Comparison of ENCODE assay signal across 8 cellular contexts in genomic region chr11:108222686-108223448, GRCh38. TPM values are rescaled to one million over a fixed set of nuclear protein-coding genes. Genes with fewer than 3 reads are reported as not detected.
DNase-seq lines count a peak whose midpoint lies in the region; ATAC-seq and TF ChIP-seq lines count a peak whose summit lies in the region.

ATM (plus strand) TSS chr11:108223067; CDS start chr11:108227625, 4,558 bp downstream.

- H3K79me2 ChIP-seq in GM23338 (replicated peaks; ENCODE audit: insufficient read depth): peaks cover 86% of the 10 kb centered on the region

- TF ChIP-seq CTCF in GM23338 (conservative IDR thresholded peaks at IDR 0.05; ENCODE audit: low read depth in 2 of 2): peak; percentile 51 to 75; a peak in 3 of 4 replicates

- no peak within 1 kb of the TSS for H3K4me3 Mint-ChIP-seq in GM23338
- no peak within 1 kb of the TSS for H3K4me3 Mint-ChIP-seq in natural killer cell treated with Interleukin-12 subunit alpha and Interleukin-12 subunit beta and Interleukin-15 and Interleukin-18, amount 100 ng/mL, for 72 hours

- no peaks in the 10 kb centered on the region for H3K9me3 Mint-ChIP-seq in GM23338
- no peaks in the 10 kb centered on the region for H3K9me3 Mint-ChIP-seq in natural killer cell treated with Interleukin-12 subunit alpha and Interleukin-12 subunit beta and Interleukin-15 and Interleukin-18, amount 100 ng/mL, for 72 hours

- peaks cover 27% of the 10 kb centered on the region for H4K20me1 ChIP-seq in GM23338 (replicated peaks; ENCODE audit: insufficient read depth)

- peak; percentile 99 for DNase-seq in EL
- DNase-seq in GM23338 (ENCODE audit: low spot score): peak; percentile 99
- peak; percentile 99 for DNase-seq in LHCN-M2 (ENCODE audit: low read depth)
- peak; percentile 98 for DNase-seq in RPMI7951 (ENCODE audit: low read depth)
- peak; percentile 97 to 98 for DNase-seq in activated T-helper 1 cell treated with anti-CD3 and anti-CD28 coated beads, Interleukin-2, amount 50 U/mL, for 16 hours (ENCODE audit: low read depth in 1 of 2, low spot score in 1 of 2)
- DNase-seq in fibroblast of peridontal ligament (ENCODE audit: extremely low read depth): peak; percentile 99
- DNase-seq in natural killer cell treated with Interleukin-12 subunit alpha and Interleukin-12 subunit beta and Interleukin-15 and Interleukin-18, amount 100 ng/mL, for 72 hours (ENCODE audit: low spot score): peak; percentile 99
- peak; percentile 98 for DNase-seq in stimulated activated naive CD8-positive, alpha-beta T cell treated with anti-CD3 and anti-CD28 coated beads, Interleukin-15, Interleukin-2, amounts not matched to agents 100 U/mL and 50 U/mL, for 24 hours

- peaks cover 32% of the 10 kb centered on the region for H3K4me1 ChIP-seq in GM23338 (ENCODE audit: insufficient read depth)

- H3K27ac ChIP-seq in GM23338 (ENCODE audit: low read depth): peak within 1 kb of the TSS; percentile 99

- H3K9me2 ChIP-seq in GM23338 (ENCODE audit: insufficient read depth): no peaks in the 10 kb centered on the region

- H3K4me1 Mint-ChIP-seq in GM23338: peaks cover 42% of the 10 kb centered on the region
- H3K4me1 Mint-ChIP-seq in natural killer cell treated with Interleukin-12 subunit alpha and Interleukin-12 subunit beta and Interleukin-15 and Interleukin-18, amount 100 ng/mL, for 72 hours (ENCODE audit: low read depth in 2 of 2): peaks cover 32 to 51% of the 10 kb centered on the region in 2 donors

- H3K27me3 Mint-ChIP-seq in GM23338 (ENCODE audit: insufficient read depth, low read depth, poor library complexity): no peaks in the 10 kb centered on the region
- no peaks in the 10 kb centered on the region for H3K27me3 Mint-ChIP-seq in natural killer cell treated with Interleukin-12 subunit alpha and Interleukin-12 subunit beta and Interleukin-15 and Interleukin-18, amount 100 ng/mL, for 72 hours

- no peak within 1 kb of the TSS; the same call in 1 of the 2 replicates for H3K27ac Mint-ChIP-seq in GM23338
- no peak within 1 kb of the TSS for H3K27ac Mint-ChIP-seq in natural killer cell treated with Interleukin-12 subunit alpha and Interleukin-12 subunit beta and Interleukin-15 and Interleukin-18, amount 100 ng/mL, for 72 hours

- H3K4me3 ChIP-seq in GM23338: peak within 1 kb of the TSS; percentile 86

- peaks cover 5% of the 10 kb centered on the region for H3F3A ChIP-seq in GM23338 (replicated peaks; ENCODE audit: low read depth)

- peak within 1 kb of the TSS; percentile 90 for H3K4me2 ChIP-seq in GM23338

- H2AFZ ChIP-seq in GM23338: peak within 1 kb of the TSS; percentile 67

- peak; percentile 87 for ATAC-seq in GM23338
- peak; percentile 95 for ATAC-seq in natural killer cell treated with Interleukin-12 subunit alpha and Interleukin-12 subunit beta and Interleukin-15 and Interleukin-18, amount 100 ng/mL, for 72 hours
- ATAC-seq in stimulated activated naive CD8-positive, alpha-beta T cell treated with anti-CD3 and anti-CD28 coated beads, Interleukin-15, Interleukin-2, amounts not matched to agents 100 U/mL and 50 U/mL, for 24 hours: peak; percentile 84

- H3K36me3 Mint-ChIP-seq in GM23338 (ENCODE audit: low read depth): peaks cover 9% of the 10 kb centered on the region; the same call in 2 of the 3 replicates
- H3K36me3 Mint-ChIP-seq in natural killer cell treated with Interleukin-12 subunit alpha and Interleukin-12 subunit beta and Interleukin-15 and Interleukin-18, amount 100 ng/mL, for 72 hours: peaks cover 12% of the 10 kb centered on the region

- H3K36me3 ChIP-seq in GM23338 (ENCODE audit: insufficient read depth): no peaks in the 10 kb centered on the region

- H3K27me3 ChIP-seq in GM23338 (ENCODE audit: insufficient read depth): no peaks in the 10 kb centered on the region

TF ChIP-seq in GM23338, 12 proteins besides CTCF, POLR2A, EP300 and RAD21 (continues in another document):
- TF ChIP-seq JUNB (IDR thresholded peaks at IDR 0.05; ENCODE audit: unreplicated experiment) (no peak), EZH2 (IDR thresholded peaks at IDR 0.05; ENCODE audit: low read depth, unreplicated experiment) (no peak), ZNF331 (CRISPR knock-in tag; IDR thresholded peaks at IDR 0.05; ENCODE audit: low read depth) (no peak), CREB1 (CRISPR knock-in tag; IDR thresholded peaks at IDR 0.05; ENCODE audit: low read depth) (peak; percentile 85), NANOG (IDR thresholded peaks at IDR 0.05; ENCODE audit: borderline replicate concordance) (no peak), REST (IDR thresholded peaks at IDR 0.05; ENCODE audit: unreplicated experiment) (no peak), POLR2AphosphoS5 (IDR thresholded peaks at IDR 0.05; ENCODE audit: low read depth) (peak; percentile 64), EZH2phosphoT487 (IDR thresholded peaks at IDR 0.05; ENCODE audit: unreplicated experiment) (no peak), ETS1 (IDR thresholded peaks at IDR 0.05) (no peak; the same call in 1 of the 2 replicates), STAT1 (IDR thresholded peaks at IDR 0.05; ENCODE audit: unreplicated experiment) (no peak)

RNA-seq across cellular contexts. Expression of gene ATM, which starts in this region (rescaled TPM):
- total RNA-seq in GM23338 (2014; rRNA removed; shearing (Covaris generic)): 44.2 and 59.3 TPM in 2 replicates
- polyA plus RNA-seq in GM23338 (2016; fragmentation: Nextera tagmentation; extraction: Ambion mirVana): 23.2 and 27.6 TPM in 2 replicates
- 47.9 and 83.0 TPM in 2 replicates for total RNA-seq in LHCN-M2 (2014; rRNA removed)
- polyA plus RNA-seq in LHCN-M2 (2012): 7.5 TPM
- 66.4 and 67.1 TPM in 2 replicates for total RNA-seq in RPMI7951 (2014; rRNA removed; shearing (Covaris generic))
- 100 to 1,000 TPM in 1 of 2 donors, 10 to 100 TPM in 1; 86.4 to 107 TPM for total RNA-seq in natural killer cell treated with Interleukin-12 subunit alpha and Interleukin-12 subunit beta and Interleukin-15 and Interleukin-18, amount 100 ng/mL, for 72 hours

Comparison
In these comparisons a context has a peak if more than half of its experiments do, and no peak if none do; other contexts are left out.
1. Peak in every context shown above with its lines: DNase-seq, ATAC-seq, H3K4me3 ChIP-seq and H3K27ac ChIP-seq.